In the genomic region with DNA sequence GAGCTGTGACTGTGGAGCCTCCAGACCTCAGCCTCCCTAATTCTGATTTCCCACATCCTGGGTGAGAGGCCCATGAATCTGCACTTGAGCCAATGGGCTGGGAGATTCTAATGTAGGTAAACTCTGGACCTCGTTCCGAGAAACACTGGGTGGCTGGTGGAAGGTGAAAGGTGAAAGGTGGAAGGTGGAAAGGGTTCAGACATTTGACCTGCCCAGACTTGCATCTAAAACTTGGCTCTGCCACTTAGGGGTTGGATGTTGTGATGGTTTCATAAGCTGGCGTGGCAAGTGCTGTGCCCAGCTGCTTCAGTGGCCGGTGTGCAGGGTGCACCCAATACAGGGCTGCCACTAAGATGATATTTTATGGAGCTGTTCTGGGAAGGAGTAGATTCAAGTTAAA, we compare ENCODE assay signal across 11 cellular contexts. TPM values are rescaled to one million over a fixed set of nuclear protein-coding genes. Genes with fewer than 3 reads are reported as not detected.
"Had no signal": no experiment of that assay in that cellular context is flagged by ENCODE, and none has a peak within 500 bp of the region (broad histone marks: within the 10 kb centered on the region; RNA-seq: fewer than 3 reads in every experiment).

No MANE protein-coding gene starts in this region.

- H3K9ac ChIP-seq: GM23248, KMS-11 had no signal

- H3K36me3 ChIP-seq: HAP-1 had no signal

- H3K9me3 Mint-ChIP-seq: HFFc6, IgD-negative memory B cell had no signal

- H3K4me2 ChIP-seq: KMS-11 had no signal

- H3K4me3 Mint-ChIP-seq: HFFc6 had no signal

- ATAC-seq: HCT116 had no signal

- FAIRE-seq: HTR-8/SVneo had no signal

- H3K4me1 Mint-ChIP-seq: IgD-negative memory B cell had no signal

- H3K4me1 ChIP-seq: HAP-1 had no signal

- H3K27ac ChIP-seq: GM23248, KMS-11 had no signal

- DNase-seq: GM23248, GOT3, H7, HFFc6, Karpas-422, KBM-7 had no signal

- H2AFZ ChIP-seq: GM23248 had no signal

- H3K27ac Mint-ChIP-seq: HFFc6, IgD-negative memory B cell had no signal

- H3K4me3 ChIP-seq: GM23248, HAP-1 had no signal

- H3K9me3 ChIP-seq: HAP-1 had no signal

RNA-seq across cellular contexts. Expression of a gene that starts 24.8 kb away (rescaled TPM):
- total RNA-seq: GM23248, HFFc6 had no signal
- polyA plus RNA-seq: GM23248 had no signal
